ENCODE assay signal across 26 cellular contexts in genomic region chr5:128668921-128669320, GRCh38.
DNase-seq lines count a peak whose midpoint lies in the region; ATAC-seq, FAIRE-seq and TF ChIP-seq lines count a peak whose summit lies in the region.
"Had no signal": no experiment of that assay in that cellular context is flagged by ENCODE, and none has a peak within 500 bp of the region (broad histone marks: within the 10 kb centered on the region; RNA-seq: fewer than 3 reads in every experiment).

No MANE protein-coding gene starts in this region.

- TF ChIP-seq CTCF in RWPE1 (conservative IDR thresholded peaks at IDR 0.05; ENCODE audit: low read depth) (no peak), bronchial epithelial cell (IDR thresholded peaks at IDR 0.05; ENCODE audit: insufficient read depth, low read length, severe bottlenecking) (no peak)

- H3K4me3 ChIP-seq in bronchial epithelial cell (ENCODE audit: low read depth, low read length): no peak overlapping the region
- no peak overlapping the region for H3K4me3 ChIP-seq in H7 (ENCODE audit: insufficient read depth, low read depth, low read length)
- H3K4me3 ChIP-seq: BLaER1, GM12878 had no signal

- H3K27me3 ChIP-seq in bronchial epithelial cell (ENCODE audit: control insufficient read depth, insufficient read depth, low read length): no peaks in the 10 kb centered on the region
- H3K27me3 ChIP-seq in H7 (ENCODE audit: control insufficient read depth, insufficient read depth, low read length): no peaks in the 10 kb centered on the region
- H3K27me3 ChIP-seq: BE2C, BLaER1 had no signal

- H3K27ac ChIP-seq in RWPE1: no peak overlapping the region
- H3K27ac ChIP-seq: BLaER1 had no signal

- no peaks in the 10 kb centered on the region for H3K36me3 ChIP-seq in bronchial epithelial cell (ENCODE audit: control insufficient read depth, insufficient read depth, low read length)
- no peaks in the 10 kb centered on the region for H3K36me3 ChIP-seq in H7 (replicated peaks; ENCODE audit: control insufficient read depth, insufficient read depth, low read length)
- H3K36me3 ChIP-seq: BE2C, BLaER1 had no signal

- CTCF ChIA-PET in RWPE1 (lab: Yijun Ruan, JAX): interaction anchor here (0.6 kb wide), 1 partner anchor 1105 kb away, joined by 3 read pairs; no protein-coding TSS in a partner anchor

- ATAC-seq in esophagus mucosa: peak; percentile 73
- ATAC-seq in GM19023 (IDR thresholded peaks at IDR 0.05; ENCODE audit: unreplicated experiment): no peak
- ATAC-seq: GM12878 had no signal

- POLR2A ChIA-PET in RWPE1 (lab: Yijun Ruan, JAX; ENCODE audit: low non-redundant PET): no interaction called here

- peak; percentile 31 for DNase-seq in RWPE1 (ENCODE audit: low spot score)
- peak; percentile 34 for DNase-seq in bronchial epithelial cell (ENCODE audit: low read depth)
- DNase-seq in H7: no peak
- DNase-seq in UCSD-AML1 (lab: John Stamatoyannopoulos, UW; ENCODE audit: unreplicated experiment): no peak
- DNase-seq: 8988T; ACHN; BE2C; C1 segment of cervical spinal cord; CD4-positive, alpha-beta memory T cell; CD4-positive, CD25-positive, alpha-beta regulatory T cell; CD8-positive, alpha-beta memory T cell; COR-L47; DMS 273 treated with DMSO at 0.1 percent for 48 hours; DMS153; DMS53; DMS79; DND-41; EL; GDM1 had no signal

- FAIRE-seq in bronchial epithelial cell (lab: Jason Lieb, UNC): no peak
- FAIRE-seq: GM12878, GM12892, GM18507, GM19239 had no signal

Comparison
In these comparisons a context has a peak if more than half of its experiments do, and no peak if none do; other contexts are left out.
1. DNase-seq: peak in RWPE1 (single experiment) and bronchial epithelial cell (single experiment); none in H7 (single experiment) and UCSD-AML1 (single experiment).